ENCODE assay signal across 1 cellular context in the genomic region with DNA sequence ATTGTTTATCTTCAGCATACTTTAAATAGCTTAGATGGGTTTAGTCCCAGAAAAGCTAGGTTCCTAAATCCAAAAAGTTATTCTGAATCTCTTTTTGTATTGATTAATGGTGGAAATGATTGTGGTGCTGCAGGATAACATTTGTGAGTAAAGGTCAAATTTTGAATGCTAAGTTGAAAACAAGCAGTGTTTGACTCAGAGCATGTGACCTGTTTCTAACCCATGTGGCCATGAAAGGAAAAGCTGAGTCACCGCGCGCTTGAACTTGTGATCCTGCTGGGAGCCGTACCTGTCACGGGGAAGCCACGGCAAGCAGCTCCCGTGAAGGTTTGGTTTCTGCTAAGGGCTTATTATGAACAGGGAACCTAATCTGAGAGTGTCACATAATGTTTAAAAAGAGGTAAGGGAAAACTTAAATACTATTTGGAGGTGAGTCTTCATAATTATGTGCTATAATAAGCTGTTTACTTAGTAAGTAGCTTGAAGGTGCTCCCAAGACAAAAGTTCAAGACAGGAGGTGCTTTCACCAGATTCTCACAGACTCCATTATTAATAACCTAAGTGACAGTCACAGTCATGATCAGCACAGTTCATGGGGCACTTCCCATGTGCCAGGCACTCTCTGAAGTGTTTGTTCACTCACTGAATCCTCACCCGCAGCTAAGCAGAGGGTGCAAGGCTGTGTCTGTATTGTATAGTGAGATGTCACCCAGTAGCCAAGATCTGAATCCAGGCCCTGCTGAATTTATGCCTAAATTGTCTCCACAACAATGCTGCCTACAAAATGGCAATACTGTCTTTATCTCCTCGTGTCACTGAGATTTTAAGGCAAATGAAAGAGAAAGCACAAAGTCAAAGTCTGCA.
TF ChIP-seq lines count a peak whose summit lies in the region.

No MANE protein-coding gene starts in this region.

TF ChIP-seq in K562, 482 proteins besides CTCF, POLR2A, EP300 and RAD21 (continued from another document and continues in another):
- TF ChIP-seq ZNF23 (CRISPR knock-in tag; IDR thresholded peaks at IDR 0.05) (peak; percentile 42; the same call in 1 of the 2 replicates), ZKSCAN8 (CRISPR knock-in tag; IDR thresholded peaks at IDR 0.05) (no peak), BMI1 (IDR thresholded peaks at IDR 0.05; ENCODE audit: low read length) (no peak), MAFG (tag; conservative IDR thresholded peaks at IDR 0.05) (peak; percentile 95), AFF4 (CRISPR knock-in tag; IDR thresholded peaks at IDR 0.05) (no peak), PML (IDR thresholded peaks at IDR 0.05; ENCODE audit: low read length) (no peak), USF2 (CRISPR knock-in tag; IDR thresholded peaks at IDR 0.05) (peak; percentile 79), ZNF224 (CRISPR knock-in tag; IDR thresholded peaks at IDR 0.05) (no peak), SREBF2 (CRISPR knock-in tag; IDR thresholded peaks at IDR 0.05) (no peak), SNRNP70 (optimal IDR thresholded peaks at IDR 0.05; ENCODE audit: low read depth, low read length) (no peak), LEF1 (IDR thresholded peaks at IDR 0.05) (peak; percentile 54; the same call in 1 of the 2 replicates), CHCHD3 (CRISPR knock-in tag; IDR thresholded peaks at IDR 0.05) (no peak), TFAM (CRISPR knock-in tag; conservative IDR thresholded peaks at IDR 0.05) (no peak), SUPT5H (IDR thresholded peaks at IDR 0.05) (no peak), MTA2 (IDR thresholded peaks at IDR 0.05; ENCODE audit: low read depth) (no peak), PHF8 (IDR thresholded peaks at IDR 0.05; ENCODE audit: borderline replicate concordance, low read length) (0 out of 2 replicates have a peak, but pooled peaks have one; percentile 15), POLR2G (IDR thresholded peaks at IDR 0.05; ENCODE audit: low read depth, low read length) (no peak), TRIM24 (IDR thresholded peaks at IDR 0.05) (peak; percentile 38 to 40; a peak in 1 of 4 replicates), ZNF232 (CRISPR knock-in tag; IDR thresholded peaks at IDR 0.05) (no peak), POU5F1 (IDR thresholded peaks at IDR 0.05; ENCODE audit: borderline replicate concordance, low read depth, low read length, partially characterized antibody) (no peak), TBL1XR1 (IDR thresholded peaks at IDR 0.05; ENCODE audit: low read length in 2 of 2) (no peak), ARNT (IDR thresholded peaks at IDR 0.05) (no peak), EP400 (IDR thresholded peaks at IDR 0.05) (peak; percentile 63), ZNF639 (CRISPR knock-in tag; conservative IDR thresholded peaks at IDR 0.05 in 1 of 2, IDR thresholded peaks at IDR 0.05 in 1 of 2) (peak in 1 of 2 experiments; percentile 53; a peak in 1 of 4 replicates), GATAD2A (IDR thresholded peaks at IDR 0.05) (no peak), FOXM1 (IDR thresholded peaks at IDR 0.05; ENCODE audit: low read depth) (peak; percentile 58), FOXM1 (CRISPR knock-in tag; IDR thresholded peaks at IDR 0.05; ENCODE audit: low read depth) (no peak), CAMTA2 (CRISPR knock-in tag; conservative IDR thresholded peaks at IDR 0.05) (no peak), CXXC5 (CRISPR knock-in tag; IDR thresholded peaks at IDR 0.05) (peak; percentile 58)
- TF ChIP-seq, protein P1, sequence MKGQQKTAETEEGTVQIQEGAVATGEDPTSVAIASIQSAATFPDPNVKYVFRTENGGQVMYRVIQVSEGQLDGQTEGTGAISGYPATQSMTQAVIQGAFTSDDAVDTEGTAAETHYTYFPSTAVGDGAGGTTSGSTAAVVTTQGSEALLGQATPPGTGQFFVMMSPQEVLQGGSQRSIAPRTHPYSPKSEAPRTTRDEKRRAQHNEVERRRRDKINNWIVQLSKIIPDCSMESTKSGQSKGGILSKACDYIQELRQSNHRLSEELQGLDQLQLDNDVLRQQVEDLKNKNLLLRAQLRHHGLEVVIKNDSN (CRISPR knock-in tag; IDR thresholded peaks at IDR 0.05): peak; percentile 82
- TF ChIP-seq, protein P2, sequence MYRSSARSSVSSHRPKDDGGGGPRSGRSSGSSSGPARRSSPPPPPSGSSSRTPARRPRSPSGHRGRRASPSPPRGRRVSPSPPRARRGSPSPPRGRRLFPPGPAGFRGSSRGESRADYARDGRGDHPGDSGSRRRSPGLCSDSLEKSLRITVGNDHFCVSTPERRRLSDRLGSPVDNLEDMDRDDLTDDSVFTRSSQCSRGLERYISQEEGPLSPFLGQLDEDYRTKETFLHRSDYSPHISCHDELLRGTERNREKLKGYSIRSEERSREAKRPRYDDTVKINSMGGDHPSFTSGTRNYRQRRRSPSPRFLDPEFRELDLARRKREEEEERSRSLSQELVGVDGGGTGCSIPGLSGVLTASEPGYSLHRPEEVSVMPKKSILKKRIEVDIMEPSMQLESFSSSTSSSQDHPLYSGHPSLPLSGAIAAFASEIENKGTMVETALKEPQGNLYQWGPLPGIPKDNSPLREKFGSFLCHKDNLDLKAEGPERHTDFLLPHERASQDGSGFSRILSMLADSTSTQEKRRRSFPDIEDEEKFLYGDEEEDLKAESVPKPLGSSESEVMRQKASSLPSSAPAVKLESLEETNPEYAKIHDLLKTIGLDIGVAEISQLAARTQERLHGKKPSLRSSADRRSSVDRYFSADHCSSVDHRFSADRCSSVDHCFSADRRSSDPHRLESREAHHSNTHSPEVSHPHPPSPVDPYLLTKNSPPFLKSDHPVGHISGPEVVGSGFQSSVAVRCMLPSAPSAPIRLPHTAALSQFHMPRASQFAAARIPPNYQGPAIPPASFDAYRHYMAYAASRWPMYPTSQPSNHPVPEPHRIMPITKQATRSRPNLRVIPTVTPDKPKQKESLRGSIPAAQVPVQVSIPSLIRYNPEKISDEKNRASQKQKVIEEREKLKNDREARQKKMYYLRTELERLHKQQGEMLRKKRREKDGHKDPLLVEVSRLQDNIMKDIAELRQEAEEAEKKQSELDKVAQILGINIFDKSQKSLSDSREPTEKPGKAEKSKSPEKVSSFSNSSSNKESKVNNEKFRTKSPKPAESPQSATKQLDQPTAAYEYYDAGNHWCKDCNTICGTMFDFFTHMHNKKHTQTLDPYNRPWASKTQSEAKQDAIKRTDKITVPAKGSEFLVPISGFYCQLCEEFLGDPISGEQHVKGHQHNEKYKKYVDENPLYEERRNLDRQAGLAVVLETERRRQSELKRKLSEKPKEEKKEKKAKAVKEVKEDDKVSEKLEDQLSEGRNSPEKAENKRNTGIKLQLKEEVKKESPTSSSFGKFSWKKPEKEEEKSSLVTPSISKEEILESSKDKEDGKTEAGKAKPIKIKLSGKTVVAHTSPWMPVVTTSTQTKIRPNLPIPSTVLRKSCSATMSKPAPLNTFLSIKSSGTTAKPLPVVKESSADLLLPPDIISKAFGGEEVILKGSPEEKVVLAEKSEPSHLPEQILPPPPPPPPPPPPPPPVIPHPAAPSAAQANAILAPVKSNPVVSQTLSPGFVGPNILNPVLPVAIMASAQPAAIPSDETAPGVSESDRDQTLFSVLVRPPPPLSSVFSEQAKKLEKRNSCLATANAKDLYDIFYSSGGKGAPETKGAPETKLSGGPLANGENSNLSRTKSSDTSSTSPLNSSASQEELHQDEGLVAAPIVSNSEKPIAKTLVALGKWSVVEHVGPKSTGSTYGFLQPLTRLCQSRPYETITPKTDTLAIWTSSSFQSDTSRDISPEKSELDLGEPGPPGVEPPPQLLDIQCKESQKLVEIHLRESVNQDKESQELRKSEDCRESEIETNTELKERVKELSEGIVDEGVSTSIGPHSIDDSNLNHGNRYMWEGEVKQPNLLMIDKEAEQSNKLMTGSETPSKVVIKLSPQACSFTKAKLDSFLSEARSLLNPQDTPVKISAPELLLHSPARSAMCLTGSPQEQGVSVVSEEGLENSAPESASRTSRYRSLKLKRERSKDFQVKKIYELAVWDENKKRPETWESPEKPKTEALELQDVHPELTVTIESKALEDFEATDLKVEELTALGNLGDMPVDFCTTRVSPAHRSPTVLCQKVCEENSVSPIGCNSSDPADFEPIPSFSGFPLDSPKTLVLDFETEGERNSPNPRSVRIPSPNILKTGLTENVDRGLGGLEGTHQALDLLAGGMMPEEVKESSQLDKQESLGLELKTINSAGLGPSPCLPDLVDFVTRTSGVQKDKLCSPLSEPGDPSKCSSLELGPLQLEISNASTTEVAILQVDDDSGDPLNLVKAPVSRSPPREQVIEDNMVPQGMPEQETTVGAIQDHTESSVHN (IDR thresholded peaks at IDR 0.05; ENCODE audit: borderline replicate concordance in 1 of 2, low read depth in 1 of 2): 0 out of 4 replicates have a peak, but pooled peaks of 1 of the 2 experiments have one; percentile 30
- TF ChIP-seq, protein P3, sequence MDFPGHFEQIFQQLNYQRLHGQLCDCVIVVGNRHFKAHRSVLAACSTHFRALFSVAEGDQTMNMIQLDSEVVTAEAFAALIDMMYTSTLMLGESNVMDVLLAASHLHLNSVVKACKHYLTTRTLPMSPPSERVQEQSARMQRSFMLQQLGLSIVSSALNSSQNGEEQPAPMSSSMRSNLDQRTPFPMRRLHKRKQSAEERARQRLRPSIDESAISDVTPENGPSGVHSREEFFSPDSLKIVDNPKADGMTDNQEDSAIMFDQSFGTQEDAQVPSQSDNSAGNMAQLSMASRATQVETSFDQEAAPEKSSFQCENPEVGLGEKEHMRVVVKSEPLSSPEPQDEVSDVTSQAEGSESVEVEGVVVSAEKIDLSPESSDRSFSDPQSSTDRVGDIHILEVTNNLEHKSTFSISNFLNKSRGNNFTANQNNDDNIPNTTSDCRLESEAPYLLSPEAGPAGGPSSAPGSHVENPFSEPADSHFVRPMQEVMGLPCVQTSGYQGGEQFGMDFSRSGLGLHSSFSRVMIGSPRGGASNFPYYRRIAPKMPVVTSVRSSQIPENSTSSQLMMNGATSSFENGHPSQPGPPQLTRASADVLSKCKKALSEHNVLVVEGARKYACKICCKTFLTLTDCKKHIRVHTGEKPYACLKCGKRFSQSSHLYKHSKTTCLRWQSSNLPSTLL (IDR thresholded peaks at IDR 0.05): no peak
- TF ChIP-seq, protein P4, sequence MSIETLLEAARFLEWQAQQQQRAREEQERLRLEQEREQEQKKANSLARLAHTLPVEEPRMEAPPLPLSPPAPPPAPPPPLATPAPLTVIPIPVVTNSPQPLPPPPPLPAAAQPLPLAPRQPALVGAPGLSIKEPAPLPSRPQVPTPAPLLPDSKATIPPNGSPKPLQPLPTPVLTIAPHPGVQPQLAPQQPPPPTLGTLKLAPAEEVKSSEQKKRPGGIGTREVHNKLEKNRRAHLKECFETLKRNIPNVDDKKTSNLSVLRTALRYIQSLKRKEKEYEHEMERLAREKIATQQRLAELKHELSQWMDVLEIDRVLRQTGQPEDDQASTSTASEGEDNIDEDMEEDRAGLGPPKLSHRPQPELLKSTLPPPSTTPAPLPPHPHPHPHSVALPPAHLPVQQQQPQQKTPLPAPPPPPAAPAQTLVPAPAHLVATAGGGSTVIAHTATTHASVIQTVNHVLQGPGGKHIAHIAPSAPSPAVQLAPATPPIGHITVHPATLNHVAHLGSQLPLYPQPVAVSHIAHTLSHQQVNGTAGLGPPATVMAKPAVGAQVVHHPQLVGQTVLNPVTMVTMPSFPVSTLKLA (conservative IDR thresholded peaks at IDR 0.05): peak; percentile 63 to 72
- TF ChIP-seq, protein P5, sequence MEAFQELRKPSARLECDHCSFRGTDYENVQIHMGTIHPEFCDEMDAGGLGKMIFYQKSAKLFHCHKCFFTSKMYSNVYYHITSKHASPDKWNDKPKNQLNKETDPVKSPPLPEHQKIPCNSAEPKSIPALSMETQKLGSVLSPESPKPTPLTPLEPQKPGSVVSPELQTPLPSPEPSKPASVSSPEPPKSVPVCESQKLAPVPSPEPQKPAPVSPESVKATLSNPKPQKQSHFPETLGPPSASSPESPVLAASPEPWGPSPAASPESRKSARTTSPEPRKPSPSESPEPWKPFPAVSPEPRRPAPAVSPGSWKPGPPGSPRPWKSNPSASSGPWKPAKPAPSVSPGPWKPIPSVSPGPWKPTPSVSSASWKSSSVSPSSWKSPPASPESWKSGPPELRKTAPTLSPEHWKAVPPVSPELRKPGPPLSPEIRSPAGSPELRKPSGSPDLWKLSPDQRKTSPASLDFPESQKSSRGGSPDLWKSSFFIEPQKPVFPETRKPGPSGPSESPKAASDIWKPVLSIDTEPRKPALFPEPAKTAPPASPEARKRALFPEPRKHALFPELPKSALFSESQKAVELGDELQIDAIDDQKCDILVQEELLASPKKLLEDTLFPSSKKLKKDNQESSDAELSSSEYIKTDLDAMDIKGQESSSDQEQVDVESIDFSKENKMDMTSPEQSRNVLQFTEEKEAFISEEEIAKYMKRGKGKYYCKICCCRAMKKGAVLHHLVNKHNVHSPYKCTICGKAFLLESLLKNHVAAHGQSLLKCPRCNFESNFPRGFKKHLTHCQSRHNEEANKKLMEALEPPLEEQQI (IDR thresholded peaks at IDR 0.05): no peak
